ENCODE assay signal across 16 cellular contexts in the genomic region with DNA sequence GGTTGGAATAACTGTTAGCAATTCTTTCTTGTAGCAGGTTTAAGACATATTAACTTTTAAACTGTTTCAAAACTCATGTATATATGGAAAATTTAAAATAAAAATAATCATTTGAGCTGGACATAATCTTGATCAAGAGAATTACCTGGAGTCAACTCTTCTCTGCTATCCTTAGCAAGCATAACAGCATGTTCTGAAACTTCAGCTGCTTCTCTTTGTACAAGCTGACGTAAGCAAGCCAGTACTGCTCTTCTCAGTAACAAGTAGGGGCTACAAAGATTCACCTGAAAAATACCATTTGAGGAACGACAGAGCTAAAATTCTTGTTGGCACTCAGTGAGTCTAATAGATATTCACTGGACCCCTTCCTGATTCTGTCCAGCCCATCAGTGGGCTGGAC.
DNase-seq lines count a peak whose midpoint lies in the region; ATAC-seq and TF ChIP-seq lines count a peak whose summit lies in the region.
"Had no signal": no experiment of that assay in that cellular context is flagged by ENCODE, and none has a peak within 500 bp of the region (broad histone marks: within the 10 kb centered on the region; RNA-seq: fewer than 3 reads in every experiment).

No MANE protein-coding gene starts in this region.

- no peaks in the 10 kb centered on the region for H3K9me3 ChIP-seq in RWPE2 (ENCODE audit: severe bottlenecking)
- no peaks in the 10 kb centered on the region for H3K9me3 ChIP-seq in psoas muscle
- H3K9me3 ChIP-seq in ovary: no peaks in the 10 kb centered on the region
- H3K9me3 ChIP-seq: BE2C had no signal

- no peak for TF ChIP-seq EP300 in ovary (IDR thresholded peaks at IDR 0.05)

- intact Hi-C loops in psoas muscle (cut with DNase I): no loop called here
- intact Hi-C loops in sciatic nerve (cut with DNase I): no loop called here
- intact Hi-C loops in ovary (cut with DNase I): no loop called here

- H3K27me3 Mint-ChIP-seq in GM23338 (ENCODE audit: insufficient read depth, low read depth, poor library complexity): peaks cover 2% of the 10 kb centered on the region
- H3K27me3 Mint-ChIP-seq: CD4-positive, CD25-positive, alpha-beta regulatory T cell had no signal

- DNase-seq in GM23338 (ENCODE audit: low spot score): no peak
- DNase-seq in RWPE2 (ENCODE audit: low spot score): no peak
- DNase-seq in psoas muscle: no peak
- DNase-seq in sciatic nerve (ENCODE audit: low spot score): no peak
- DNase-seq in ovary: no peak
- DNase-seq: ACHN; BE2C; C1 segment of cervical spinal cord; CD4-positive, CD25-positive, alpha-beta regulatory T cell; CD8-positive, alpha-beta memory T cell; COR-L47; DMS 273 treated with DMSO at 0.1 percent for 48 hours; DMS53; DND-41; H9 had no signal

- TF ChIP-seq POLR2A in ovary (IDR thresholded peaks at IDR 0.05): no peak

- no peak overlapping the region for H3K27ac Mint-ChIP-seq in GM23338
- H3K27ac Mint-ChIP-seq: H9 had no signal

- peaks cover 24% of the 10 kb centered on the region for H3K36me3 Mint-ChIP-seq in GM23338 (ENCODE audit: low read depth)

- ATAC-seq in GM23338: no peak
- ATAC-seq in RWPE2 (ENCODE audit: low read depth): no peak
- ATAC-seq in psoas muscle: peak; percentile 65 to 90 (median 84)
- ATAC-seq in sciatic nerve: no peak
- no peak for ATAC-seq in GM21825 (IDR thresholded peaks at IDR 0.05; ENCODE audit: unreplicated experiment)

- no peak overlapping the region for H3K4me2 ChIP-seq in GM23338

- no peaks in the 10 kb centered on the region for H3F3A ChIP-seq in GM23338 (replicated peaks; ENCODE audit: low read depth)

- no peak overlapping the region for H3K4me3 Mint-ChIP-seq in GM23338
- H3K4me3 Mint-ChIP-seq: CD4-positive, CD25-positive, alpha-beta regulatory T cell; CD8-positive, alpha-beta memory T cell; H9 had no signal

- H3K4me3 ChIP-seq in GM23338: no peak overlapping the region
- H3K4me3 ChIP-seq in RWPE2 (ENCODE audit: severe bottlenecking): no peak overlapping the region
- no peak overlapping the region for H3K4me3 ChIP-seq in psoas muscle
- H3K4me3 ChIP-seq in ovary: no peak overlapping the region

- H3K27me3 ChIP-seq in GM23338 (ENCODE audit: insufficient read depth): no peaks in the 10 kb centered on the region
- H3K27me3 ChIP-seq in RWPE2 (ENCODE audit: insufficient read depth, poor library complexity, severe bottlenecking): no peaks in the 10 kb centered on the region
- no peaks in the 10 kb centered on the region for H3K27me3 ChIP-seq in psoas muscle (ENCODE audit: insufficient read depth in 3 of 3, low read length in 2 of 3)
- H3K27me3 ChIP-seq in ovary: no peaks in the 10 kb centered on the region
- H3K27me3 ChIP-seq: BE2C had no signal

- peaks cover 18% of the 10 kb centered on the region for H3K9me3 Mint-ChIP-seq in GM23338

- no peaks in the 10 kb centered on the region for H3K9me2 ChIP-seq in GM23338 (ENCODE audit: insufficient read depth)

- H3K4me1 Mint-ChIP-seq in GM23338: no peaks in the 10 kb centered on the region
- H3K4me1 Mint-ChIP-seq: CD8-positive, alpha-beta memory T cell; H9 had no signal

- H2AFZ ChIP-seq in GM23338: no peak overlapping the region

- H3K4me1 ChIP-seq in GM23338 (ENCODE audit: insufficient read depth) (no peaks in the 10 kb centered on the region), RWPE2 (ENCODE audit: insufficient read depth, poor library complexity, severe bottlenecking) (peaks cover 9% of the 10 kb centered on the region), psoas muscle (peaks cover 27% of the 10 kb centered on the region), ovary (ENCODE audit: insufficient read depth) (no peaks in the 10 kb centered on the region)
- H3K4me1 ChIP-seq: BE2C had no signal

- H3K27ac ChIP-seq in GM23338 (ENCODE audit: low read depth) (0 out of 2 replicates have a peak overlapping the region, but pooled peaks have one; percentile 8), RWPE2 (ENCODE audit: poor library complexity, severe bottlenecking) (peak overlapping the region; percentile 30), psoas muscle (peak overlapping the region; percentile 73), ovary (no peak overlapping the region)

- no peaks in the 10 kb centered on the region for H4K20me1 ChIP-seq in GM23338 (replicated peaks; ENCODE audit: insufficient read depth)

- H3K79me2 ChIP-seq in GM23338 (replicated peaks; ENCODE audit: insufficient read depth): no peaks in the 10 kb centered on the region

- WGBS in psoas muscle, 3 donors: 38 to 54% (median 40%) methylated on average over 2 of the region's 2 CpGs
- 85 to 93% (median 89%) methylated on average over 2 of the region's 2 CpGs for WGBS in ovary, 3 donors

- 0 out of 2 replicates have a peak, but pooled peaks cover 3% of the 10 kb centered on the region for H3K36me3 ChIP-seq in GM23338 (ENCODE audit: insufficient read depth)
- H3K36me3 ChIP-seq in RWPE2 (ENCODE audit: low read depth): peaks cover 10% of the 10 kb centered on the region; the same call in 1 of the 2 replicates
- H3K36me3 ChIP-seq in psoas muscle (ENCODE audit: insufficient read depth in 1 of 2, low read depth in 1 of 2): peaks cover 0 to 28% of the 10 kb centered on the region in 2 donors
- no peaks in the 10 kb centered on the region for H3K36me3 ChIP-seq in ovary

- TF ChIP-seq CTCF in GM23338 (conservative IDR thresholded peaks at IDR 0.05; ENCODE audit: low read depth in 2 of 2) (no peak), RWPE2 (IDR thresholded peaks at IDR 0.05; ENCODE audit: poor library complexity, severe bottlenecking) (no peak), psoas muscle (IDR thresholded peaks at IDR 0.05) (no peak), ovary (IDR thresholded peaks at IDR 0.05) (no peak)

TF ChIP-seq in GM23338, 12 proteins besides CTCF, POLR2A, EP300 and RAD21 (continues in another document):
- TF ChIP-seq, protein P1, sequence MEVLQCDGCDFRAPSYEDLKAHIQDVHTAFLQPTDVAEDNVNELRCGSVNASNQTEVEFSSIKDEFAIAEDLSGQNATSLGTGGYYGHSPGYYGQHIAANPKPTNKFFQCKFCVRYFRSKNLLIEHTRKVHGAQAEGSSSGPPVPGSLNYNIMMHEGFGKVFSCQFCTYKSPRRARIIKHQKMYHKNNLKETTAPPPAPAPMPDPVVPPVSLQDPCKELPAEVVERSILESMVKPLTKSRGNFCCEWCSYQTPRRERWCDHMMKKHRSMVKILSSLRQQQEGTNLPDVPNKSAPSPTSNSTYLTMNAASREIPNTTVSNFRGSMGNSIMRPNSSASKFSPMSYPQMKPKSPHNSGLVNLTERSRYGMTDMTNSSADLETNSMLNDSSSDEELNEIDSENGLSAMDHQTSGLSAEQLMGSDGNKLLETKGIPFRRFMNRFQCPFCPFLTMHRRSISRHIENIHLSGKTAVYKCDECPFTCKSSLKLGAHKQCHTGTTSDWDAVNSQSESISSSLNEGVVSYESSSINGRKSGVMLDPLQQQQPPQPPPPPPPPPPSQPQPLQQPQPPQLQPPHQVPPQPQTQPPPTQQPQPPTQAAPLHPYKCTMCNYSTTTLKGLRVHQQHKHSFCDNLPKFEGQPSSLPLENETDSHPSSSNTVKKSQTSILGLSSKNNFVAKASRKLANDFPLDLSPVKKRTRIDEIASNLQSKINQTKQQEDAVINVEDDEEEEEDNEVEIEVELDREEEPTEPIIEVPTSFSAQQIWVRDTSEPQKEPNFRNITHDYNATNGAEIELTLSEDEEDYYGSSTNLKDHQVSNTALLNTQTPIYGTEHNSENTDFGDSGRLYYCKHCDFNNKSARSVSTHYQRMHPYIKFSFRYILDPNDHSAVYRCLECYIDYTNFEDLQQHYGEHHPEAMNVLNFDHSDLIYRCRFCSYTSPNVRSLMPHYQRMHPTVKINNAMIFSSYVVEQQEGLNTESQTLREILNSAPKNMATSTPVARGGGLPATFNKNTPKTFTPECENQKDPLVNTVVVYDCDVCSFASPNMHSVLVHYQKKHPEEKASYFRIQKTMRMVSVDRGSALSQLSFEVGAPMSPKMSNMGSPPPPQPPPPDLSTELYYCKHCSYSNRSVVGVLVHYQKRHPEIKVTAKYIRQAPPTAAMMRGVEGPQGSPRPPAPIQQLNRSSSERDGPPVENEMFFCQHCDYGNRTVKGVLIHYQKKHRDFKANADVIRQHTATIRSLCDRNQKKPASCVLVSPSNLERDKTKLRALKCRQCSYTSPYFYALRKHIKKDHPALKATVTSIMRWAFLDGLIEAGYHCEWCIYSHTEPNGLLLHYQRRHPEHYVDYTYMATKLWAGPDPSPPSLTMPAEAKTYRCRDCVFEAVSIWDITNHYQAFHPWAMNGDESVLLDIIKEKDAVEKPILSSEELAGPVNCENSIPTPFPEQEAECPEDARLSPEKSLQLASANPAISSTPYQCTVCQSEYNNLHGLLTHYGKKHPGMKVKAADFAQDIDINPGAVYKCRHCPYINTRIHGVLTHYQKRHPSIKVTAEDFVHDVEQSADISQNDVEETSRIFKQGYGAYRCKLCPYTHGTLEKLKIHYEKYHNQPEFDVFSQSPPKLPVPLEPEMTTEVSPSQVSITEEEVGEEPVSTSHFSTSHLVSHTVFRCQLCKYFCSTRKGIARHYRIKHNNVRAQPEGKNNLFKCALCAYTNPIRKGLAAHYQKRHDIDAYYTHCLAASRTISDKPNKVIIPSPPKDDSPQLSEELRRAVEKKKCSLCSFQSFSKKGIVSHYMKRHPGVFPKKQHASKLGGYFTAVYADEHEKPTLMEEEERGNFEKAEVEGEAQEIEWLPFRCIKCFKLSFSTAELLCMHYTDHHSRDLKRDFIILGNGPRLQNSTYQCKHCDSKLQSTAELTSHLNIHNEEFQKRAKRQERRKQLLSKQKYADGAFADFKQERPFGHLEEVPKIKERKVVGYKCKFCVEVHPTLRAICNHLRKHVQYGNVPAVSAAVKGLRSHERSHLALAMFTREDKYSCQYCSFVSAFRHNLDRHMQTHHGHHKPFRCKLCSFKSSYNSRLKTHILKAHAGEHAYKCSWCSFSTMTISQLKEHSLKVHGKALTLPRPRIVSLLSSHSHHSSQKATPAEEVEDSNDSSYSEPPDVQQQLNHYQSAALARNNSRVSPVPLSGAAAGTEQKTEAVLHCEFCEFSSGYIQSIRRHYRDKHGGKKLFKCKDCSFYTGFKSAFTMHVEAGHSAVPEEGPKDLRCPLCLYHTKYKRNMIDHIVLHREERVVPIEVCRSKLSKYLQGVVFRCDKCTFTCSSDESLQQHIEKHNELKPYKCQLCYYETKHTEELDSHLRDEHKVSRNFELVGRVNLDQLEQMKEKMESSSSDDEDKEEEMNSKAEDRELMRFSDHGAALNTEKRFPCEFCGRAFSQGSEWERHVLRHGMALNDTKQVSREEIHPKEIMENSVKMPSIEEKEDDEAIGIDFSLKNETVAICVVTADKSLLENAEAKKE (CRISPR knock-in tag; IDR thresholded peaks at IDR 0.05): no peak
- TF ChIP-seq EZH2phosphoT487 (IDR thresholded peaks at IDR 0.05; ENCODE audit: unreplicated experiment) (no peak), STAT1 (IDR thresholded peaks at IDR 0.05; ENCODE audit: unreplicated experiment) (no peak)

Comparison
In these comparisons a context has a peak if more than half of its experiments do, and no peak if none do; other contexts are left out.
1. ATAC-seq: peak in psoas muscle (4 of 4); none in GM23338 (single experiment), RWPE2 (single experiment), sciatic nerve (single experiment) and GM21825 (single experiment).
2. H3K27ac ChIP-seq: peak in GM23338 (single experiment), RWPE2 (single experiment) and psoas muscle (single experiment); none in ovary (0 of 2).